17 cellular contexts compared by ENCODE assay signal in the genomic region with DNA sequence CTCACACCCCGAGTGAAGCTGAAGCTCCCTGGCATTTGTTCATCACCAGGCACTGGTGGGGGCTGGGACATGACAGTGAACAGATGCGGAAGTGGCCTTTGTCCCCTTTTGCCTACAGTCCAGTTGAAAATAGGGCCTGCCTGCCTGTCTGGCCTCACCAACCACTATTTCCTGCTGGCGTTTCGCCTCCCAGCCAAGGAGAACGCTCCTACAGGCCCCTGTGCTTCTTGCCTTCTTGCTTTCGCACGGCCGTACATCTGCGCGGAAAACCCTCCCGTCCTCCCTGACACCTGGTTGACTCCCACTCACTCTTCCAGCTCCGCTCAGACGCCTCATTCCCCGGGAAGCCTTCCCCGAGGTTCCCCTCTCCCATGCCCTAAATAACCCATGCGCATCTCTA.
DNase-seq lines count a peak whose midpoint lies in the region; ATAC-seq and TF ChIP-seq lines count a peak whose summit lies in the region.
"Had no signal": no experiment of that assay in that cellular context is flagged by ENCODE, and none has a peak within 500 bp of the region (broad histone marks: within the 10 kb centered on the region; RNA-seq: fewer than 3 reads in every experiment).

No MANE protein-coding gene starts in this region.

- H4K12ac ChIP-seq in trophoblast cell (ENCODE audit: low read depth, low read length): no peak overlapping the region

- no peak for TF ChIP-seq CTCF in liver (IDR thresholded peaks at IDR 0.05; ENCODE audit: low read depth, low read length, missing input control)

- H2AFZ ChIP-seq in trophoblast cell (ENCODE audit: insufficient read depth, low read length, poor library complexity): no peak overlapping the region
- H2AFZ ChIP-seq: hepatocyte had no signal

- H3K4me1 ChIP-seq in liver (ENCODE audit: control insufficient read depth in 4 of 4, insufficient read depth in 4 of 4, low read length in 3 of 4) (no peaks in the 10 kb centered on the region), trophoblast cell (ENCODE audit: control insufficient read depth in 1 of 2, insufficient read depth in 2 of 2, low read length in 2 of 2) (peaks cover 2 to 6% of the 10 kb centered on the region in 2 experiments)

- no peak overlapping the region for H3K14ac ChIP-seq in trophoblast cell (ENCODE audit: low read length)

- H3K9ac ChIP-seq in liver (ENCODE audit: low read depth in 1 of 2, low read length in 2 of 2) (no peak overlapping the region), trophoblast cell (ENCODE audit: low read length) (no peak overlapping the region)

- H3K4me3 ChIP-seq in liver (ENCODE audit: low read depth in 1 of 3, low read length in 3 of 3) (no peak overlapping the region), trophoblast cell (ENCODE audit: low read depth, low read length) (no peak overlapping the region)
- H3K4me3 ChIP-seq: hepatocyte, thoracic aorta had no signal

- H3K27me3 ChIP-seq in liver (ENCODE audit: control insufficient read depth in 4 of 4, insufficient read depth in 4 of 4, low read length in 3 of 4) (no peaks in the 10 kb centered on the region), trophoblast cell (ENCODE audit: insufficient read depth, low read length) (no peaks in the 10 kb centered on the region)
- H3K27me3 ChIP-seq: hepatocyte had no signal

- ATAC-seq in effector memory CD8-positive, alpha-beta T cell (replicated peaks): no peak
- ATAC-seq in GM21381 (IDR thresholded peaks at IDR 0.05; ENCODE audit: unreplicated experiment): no peak
- ATAC-seq: CD8-positive, alpha-beta T cell; stimulated activated effector memory CD8-positive, alpha-beta T cell treated with anti-CD3 and anti-CD28 coated beads, Interleukin-12 subunit alpha, Interleukin-12 subunit beta, amount 100 ng/mL, for 72 hours had no signal

- no peaks in the 10 kb centered on the region for H3K36me3 ChIP-seq in liver (ENCODE audit: control insufficient read depth in 4 of 4, insufficient read depth in 3 of 4, low read depth in 1 of 4, low read length in 3 of 4)
- no peaks in the 10 kb centered on the region for H3K36me3 ChIP-seq in trophoblast cell (ENCODE audit: control insufficient read depth in 1 of 2, insufficient read depth in 2 of 2, low read length in 2 of 2)
- H3K36me3 ChIP-seq: thoracic aorta had no signal

- H3K79me2 ChIP-seq in trophoblast cell (ENCODE audit: control insufficient read depth, insufficient read depth, low read length, poor library complexity): no peaks in the 10 kb centered on the region
- H3K79me2 ChIP-seq: hepatocyte had no signal

- no peak overlapping the region for H3K18ac ChIP-seq in trophoblast cell (ENCODE audit: low read length)

- peak overlapping the region; percentile 39 for H3K4me2 ChIP-seq in trophoblast cell (ENCODE audit: low read length)
- H3K4me2 ChIP-seq: hepatocyte had no signal

- peak; percentile 18 for DNase-seq in MV-4-11 (lab: John Stamatoyannopoulos, UW)
- peak in 36 of 61 donors; percentile 8 to 62 (median 32) for DNase-seq in caudate nucleus (lab: John Stamatoyannopoulos, UW)
- DNase-seq in trophoblast cell: peak in 1 of 2 donors; percentile 50
- DNase-seq in effector memory CD8-positive, alpha-beta T cell: no peak
- DNase-seq in NCI-H1105 (lab: John Stamatoyannopoulos, UW): no peak
- no peak for DNase-seq in activated naive CD4-positive, alpha-beta T cell (lab: John Stamatoyannopoulos, UW)
- DNase-seq: activated CD4-positive, alpha-beta T cell treated with anti-CD3 and anti-CD28 coated beads, Interleukin-2, amount 50 U/mL, for 1 hour; CD8-positive, alpha-beta T cell; NCI-H1048; NCI-H2029; retina; T-helper 1 cell had no signal

- peak overlapping the region; percentile 1 for H2BK5ac ChIP-seq in trophoblast cell (ENCODE audit: low read depth, low read length, poor library complexity)

- no peak overlapping the region for H3K4me3 Mint-ChIP-seq in effector memory CD8-positive, alpha-beta T cell
- H3K4me3 Mint-ChIP-seq: CD8-positive, alpha-beta T cell; stimulated activated effector memory CD8-positive, alpha-beta T cell treated with anti-CD3 and anti-CD28 coated beads, Interleukin-12 subunit alpha, Interleukin-12 subunit beta, amount 100 ng/mL, for 72 hours had no signal

- no peaks in the 10 kb centered on the region for H3K9me3 Mint-ChIP-seq in effector memory CD8-positive, alpha-beta T cell
- H3K9me3 Mint-ChIP-seq: CD8-positive, alpha-beta T cell; stimulated activated effector memory CD8-positive, alpha-beta T cell treated with anti-CD3 and anti-CD28 coated beads, Interleukin-12 subunit alpha, Interleukin-12 subunit beta, amount 100 ng/mL, for 72 hours had no signal

- no peak overlapping the region for H2BK12ac ChIP-seq in trophoblast cell (ENCODE audit: low read length)

- no peak overlapping the region for H2BK120ac ChIP-seq in trophoblast cell (ENCODE audit: insufficient read depth, low read length, poor library complexity)

- H3K36me3 Mint-ChIP-seq in effector memory CD8-positive, alpha-beta T cell (ENCODE audit: insufficient read depth): no peaks in the 10 kb centered on the region
- H3K36me3 Mint-ChIP-seq: CD8-positive, alpha-beta T cell; stimulated activated effector memory CD8-positive, alpha-beta T cell treated with anti-CD3 and anti-CD28 coated beads, Interleukin-12 subunit alpha, Interleukin-12 subunit beta, amount 100 ng/mL, for 72 hours had no signal

- peak overlapping the region; percentile 1 for H4K8ac ChIP-seq in trophoblast cell (ENCODE audit: low read depth, low read length)

- H3K27ac Mint-ChIP-seq in effector memory CD8-positive, alpha-beta T cell: no peak overlapping the region
- H3K27ac Mint-ChIP-seq: CD8-positive, alpha-beta T cell; stimulated activated effector memory CD8-positive, alpha-beta T cell treated with anti-CD3 and anti-CD28 coated beads, Interleukin-12 subunit alpha, Interleukin-12 subunit beta, amount 100 ng/mL, for 72 hours had no signal

- peak overlapping the region; percentile 2 for H4K91ac ChIP-seq in trophoblast cell (ENCODE audit: low read depth, low read length)

- H3K27ac ChIP-seq in caudate nucleus (ENCODE audit: low read depth, low read length): peak overlapping the region; percentile 31
- H3K27ac ChIP-seq in liver (ENCODE audit: low read depth in 1 of 2, low read length in 2 of 2): peak overlapping the region in 1 of 2 donors; percentile 29
- H3K27ac ChIP-seq in trophoblast cell (ENCODE audit: low read depth, low read length): peak overlapping the region; percentile 10
- H3K27ac ChIP-seq: hepatocyte, thoracic aorta had no signal

- H3K27me3 Mint-ChIP-seq in effector memory CD8-positive, alpha-beta T cell: peaks cover 6 to 10% of the 10 kb centered on the region in 2 donors

- H3K79me1 ChIP-seq in trophoblast cell (ENCODE audit: low read length): peaks cover 4% of the 10 kb centered on the region

- no peaks in the 10 kb centered on the region for H3K4me1 Mint-ChIP-seq in effector memory CD8-positive, alpha-beta T cell (ENCODE audit: low read depth in 2 of 2)
- H3K4me1 Mint-ChIP-seq: stimulated activated effector memory CD8-positive, alpha-beta T cell treated with anti-CD3 and anti-CD28 coated beads, Interleukin-12 subunit alpha, Interleukin-12 subunit beta, amount 100 ng/mL, for 72 hours had no signal

- WGBS in liver: 57% methylated on average over 16 of the region's 16 CpGs
- WGBS in trophoblast cell (ENCODE audit: extremely low coverage, insufficient coverage, insufficient read length): no CpG with 5 or more reads among the region's 16 CpGs

- H3K9me3 ChIP-seq in liver (ENCODE audit: control insufficient read depth in 4 of 4, low read length in 3 of 4) (no peaks in the 10 kb centered on the region), trophoblast cell (ENCODE audit: insufficient read depth, low read depth, low read length) (no peaks in the 10 kb centered on the region)
- H3K9me3 ChIP-seq: thoracic aorta had no signal

- TF ChIP-seq RAD21 in liver (IDR thresholded peaks at IDR 0.05): peak in 1 of 2 donors; percentile 15

- no peak overlapping the region for H3K4ac ChIP-seq in trophoblast cell (ENCODE audit: low read depth, low read length)

- no peak overlapping the region for H3K23ac ChIP-seq in trophoblast cell (ENCODE audit: low read length)

- no peak overlapping the region for H2AK5ac ChIP-seq in trophoblast cell (ENCODE audit: low read length)

TF ChIP-seq in liver, 16 proteins besides CTCF, POLR2A, EP300 and RAD21:
- TF ChIP-seq HNF4G (IDR thresholded peaks at IDR 0.05) (no peak), NR2F2 (IDR thresholded peaks at IDR 0.05) (peak; percentile 62), SP1 (IDR thresholded peaks at IDR 0.05) (peak; percentile 19)

Comparison
In these comparisons a context has a peak if more than half of its experiments do, and no peak if none do; other contexts are left out.
1. DNase-seq: peak in MV-4-11 (single experiment) and caudate nucleus (36 of 61); none in effector memory CD8-positive, alpha-beta T cell (0 of 3), NCI-H1105 (single experiment) and activated naive CD4-positive, alpha-beta T cell (0 of 4).